In the genomic region with DNA sequence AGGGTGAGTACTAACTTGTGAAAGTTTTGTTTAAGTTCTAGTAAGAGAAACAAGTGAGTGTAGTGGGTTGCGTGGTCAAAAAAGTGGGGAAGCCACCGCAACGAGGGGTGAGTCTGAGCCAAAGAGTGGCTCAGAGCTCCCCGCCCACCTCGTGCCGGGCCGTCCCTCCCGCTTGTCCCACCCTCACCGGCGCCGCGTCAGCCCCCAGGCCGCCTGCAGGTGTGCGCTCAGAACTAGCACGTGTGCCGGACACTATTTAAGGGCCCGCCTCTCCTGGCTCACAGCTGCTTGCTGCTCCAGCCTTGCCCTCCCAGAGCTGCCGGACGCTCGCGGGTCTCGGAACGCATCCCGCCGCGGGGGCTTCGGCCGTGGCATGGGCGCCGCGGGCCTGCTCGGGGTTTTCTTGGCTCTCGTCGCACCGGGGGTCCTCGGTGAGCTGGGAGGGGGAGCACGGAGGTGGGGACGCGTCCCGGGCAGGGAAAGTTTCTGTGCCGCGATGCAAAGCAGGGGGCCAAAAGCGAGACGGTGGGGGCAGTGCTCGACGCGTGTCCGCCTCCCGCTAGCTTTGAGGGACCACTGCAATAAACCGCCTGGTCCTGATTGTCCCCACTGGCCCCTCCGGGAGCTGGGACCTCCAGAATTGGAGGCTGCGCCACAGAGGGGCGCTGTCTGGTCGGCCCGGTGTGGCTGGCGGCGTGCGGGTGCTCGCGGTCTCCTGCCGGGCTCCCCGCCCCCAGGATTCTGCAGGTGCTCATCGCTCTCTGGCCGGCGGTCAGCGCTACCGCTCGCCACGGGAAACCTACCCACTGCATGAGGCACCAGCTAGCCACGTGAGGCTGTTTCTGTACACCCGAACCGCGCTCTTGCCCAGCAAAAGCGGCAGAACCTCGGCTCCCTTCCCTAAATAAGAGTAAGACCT, we compare ENCODE assay signal across 8 cellular contexts. TPM values are rescaled to one million over a fixed set of nuclear protein-coding genes. Genes with fewer than 3 reads are reported as not detected.
A peak's percentile ranks its signal among the peaks of the same experiment; 100 is the strongest.
DNase-seq lines count a peak whose midpoint lies in the region; TF ChIP-seq lines count a peak whose summit lies in the region.

A gene (plus strand): TSS at position 283 of the 919 bp plus-strand sequence. CDS start 91 bp downstream, at position 374.

- H3K9ac ChIP-seq in GM23248 (no peak within 1 kb of the TSS), MM.1S (ENCODE audit: low read length) (peak within 1 kb of the TSS; percentile 54)

- in situ Hi-C loops in GM23248 (cut with MboI) = no loop called here

- H3K4me1 Mint-ChIP-seq in nephron = peaks cover 9% of the 10 kb centered on the region

- TF ChIP-seq CTCF in GM12872 (IDR thresholded peaks at IDR 0.05; ENCODE audit: insufficient read depth, low read depth, low read length) (peak; percentile 73), MM.1S (IDR thresholded peaks at IDR 0.05; ENCODE audit: low read length) (peak; percentile 84), esophagus muscularis mucosa (IDR thresholded peaks at IDR 0.05) (no peak), nephron (IDR thresholded peaks at IDR 0.05; ENCODE audit: unreplicated experiment in 3 of 3) (peak in 1 of 3 experiments; percentile 25), testis (IDR thresholded peaks at IDR 0.05) (peak in 1 of 3 experiments; percentile 9)

- no peaks in the 10 kb centered on the region for H3K4me1 ChIP-seq in GM23248 (ENCODE audit: insufficient read depth)
- peaks cover 19% of the 10 kb centered on the region for H3K4me1 ChIP-seq in MM.1S (ENCODE audit: low read length)
- H3K4me1 ChIP-seq in esophagus muscularis mucosa = peaks cover 11 to 17% (median 17%) of the 10 kb centered on the region in 4 donors
- no peaks in the 10 kb centered on the region for H3K4me1 ChIP-seq in testis

- no peak for TF ChIP-seq EP300 in esophagus muscularis mucosa (IDR thresholded peaks at IDR 0.05)

- TF ChIP-seq POLR2A in esophagus muscularis mucosa (IDR thresholded peaks at IDR 0.05; ENCODE audit: low read depth) = no peak
- no peak for TF ChIP-seq POLR2A in testis (IDR thresholded peaks at IDR 0.05)

- no peaks in the 10 kb centered on the region for H3K36me3 Mint-ChIP-seq in nephron (ENCODE audit: low read depth)

- H3K27me3 ChIP-seq in GM23248 (replicated peaks; ENCODE audit: insufficient read depth) (peaks cover 61% of the 10 kb centered on the region), MM.1S (replicated peaks; ENCODE audit: insufficient read depth, low read length) (0 out of 2 replicates have a peak, but pooled peaks cover 5% of the 10 kb centered on the region), esophagus muscularis mucosa (peaks cover 0 to 65% (median 28%) of the 10 kb centered on the region in 4 donors), testis (no peaks in the 10 kb centered on the region)

- H3K9me2 ChIP-seq in GM23248 (ENCODE audit: insufficient read depth) (no peaks in the 10 kb centered on the region), MM.1S (replicated peaks; ENCODE audit: insufficient read depth, low read length) (no peaks in the 10 kb centered on the region)

- H3K9me3 Mint-ChIP-seq in nephron = no peaks in the 10 kb centered on the region

- H3K9me3 ChIP-seq in GM23248 (ENCODE audit: low read depth) = no peaks in the 10 kb centered on the region
- H3K9me3 ChIP-seq in MM.1S (replicated peaks; ENCODE audit: insufficient read depth, low read length) = no peaks in the 10 kb centered on the region
- no peaks in the 10 kb centered on the region for H3K9me3 ChIP-seq in esophagus muscularis mucosa
- H3K9me3 ChIP-seq in testis = no peaks in the 10 kb centered on the region

- no peak within 1 kb of the TSS for H3K27ac Mint-ChIP-seq in nephron

- H3K4me3 ChIP-seq in GM23248 = 0 out of 2 replicates have a peak within 1 kb of the TSS, but pooled peaks have one; percentile 10
- H3K4me3 ChIP-seq in MM.1S (ENCODE audit: low read length) = peak within 1 kb of the TSS; percentile 78
- peak within 1 kb of the TSS; percentile 48 to 56 (median 50) for H3K4me3 ChIP-seq in esophagus muscularis mucosa
- H3K4me3 ChIP-seq in testis = peak within 1 kb of the TSS; percentile 44 to 50

- H3K79me2 ChIP-seq in GM23248 (ENCODE audit: insufficient read depth) = no peaks in the 10 kb centered on the region
- H3K79me2 ChIP-seq in MM.1S (ENCODE audit: low read length) = no peaks in the 10 kb centered on the region

- H3K27ac ChIP-seq in GM23248 = no peak within 1 kb of the TSS
- H3K27ac ChIP-seq in MM.1S (ENCODE audit: low read length) = peak within 1 kb of the TSS; percentile 49; the same call in 1 of the 2 replicates
- H3K27ac ChIP-seq in esophagus muscularis mucosa (replicated peaks in 1 of 4) = no peak within 1 kb of the TSS
- H3K27ac ChIP-seq in testis = no peak within 1 kb of the TSS

- no peak within 1 kb of the TSS for H2AFZ ChIP-seq in GM23248
- peak within 1 kb of the TSS; percentile 87 for H2AFZ ChIP-seq in MM.1S (ENCODE audit: low read length)

- WGBS in GM23248 (ENCODE audit: low coverage in 1 of 2, low lambda C conversion rate in 2 of 2, missing lambda C conversion rate in 2 of 2), 2 experiments = 5 to 10% methylated on average over 61 of the region's 75 CpGs
- WGBS in esophagus muscularis mucosa = 1% methylated on average over 39 of the region's 75 CpGs
- 2% methylated on average over 24 to 74 of the region's 75 CpGs for WGBS in testis, 2 donors

- H3F3A ChIP-seq in GM23248 (ENCODE audit: insufficient read depth) (no peaks in the 10 kb centered on the region), MM.1S (ENCODE audit: insufficient read depth, low read length) (peaks cover 21% of the 10 kb centered on the region)

- H3K36me3 ChIP-seq in GM23248 (ENCODE audit: low read depth) (no peaks in the 10 kb centered on the region), MM.1S (replicated peaks; ENCODE audit: insufficient read depth, low read length) (no peaks in the 10 kb centered on the region), esophagus muscularis mucosa (no peaks in the 10 kb centered on the region), testis (ENCODE audit: low read depth, missing control alignments) (no peaks in the 10 kb centered on the region)

- H3K27me3 Mint-ChIP-seq in nephron (ENCODE audit: low read depth) = peaks cover 13% of the 10 kb centered on the region

- H3K4me3 Mint-ChIP-seq in nephron = peak within 1 kb of the TSS; percentile 66 to 78 (median 74)

- DNase-seq in GM23248 (peak; percentile 22), MM.1S (peak; percentile 94), esophagus muscularis mucosa (ENCODE audit: extremely low spot score) (no peak), testis (peak; percentile 37), HCEC 1CT (no peak)
- DNase-seq in activated CD8-positive, alpha-beta memory T cell treated with anti-CD3 and anti-CD28 coated beads for 48 hours (ENCODE audit: low read depth in 2 of 3, low spot score in 2 of 3) = peak; percentile 14 to 42 (median 22)

- no peak within 1 kb of the TSS for H3K4me2 ChIP-seq in GM23248 (ENCODE audit: unreplicated experiment)
- H3K4me2 ChIP-seq in MM.1S (ENCODE audit: low read depth, low read length) = peak within 1 kb of the TSS; percentile 92

- intact Hi-C loops in esophagus muscularis mucosa (cut with DNase I) (no loop called here), testis (cut with DNase I; ENCODE audit: low total_unique reads) (no loop called here)

- H4K20me1 ChIP-seq in GM23248 (ENCODE audit: insufficient read depth) (no peaks in the 10 kb centered on the region), MM.1S (ENCODE audit: insufficient read depth, low read length) (no peaks in the 10 kb centered on the region)

RNA-seq across cellular contexts. Expression of the gene that starts here (rescaled TPM):
- not detected in 2 replicates for total RNA-seq in GM23248 (2014; rRNA removed; shearing (Covaris generic))
- polyA plus RNA-seq in GM23248 (2016; fragmentation: Nextera tagmentation; extraction: Ambion mirVana) (not detected in 2 replicates), testis (ENCODE audit: insufficient read depth, low read depth, low replicate concordance) (0.80 TPM)
- total RNA-seq in esophagus muscularis mucosa (under 1 TPM in 2 of 4 donors, not detected in 2; 0.06 to 0.33 TPM), testis (1 to 10 TPM; 1.3 to 1.5 TPM)

Comparison
In these comparisons a context has a peak if more than half of its experiments do, and no peak if none do; other contexts are left out.
1. Peak in DNase-seq and H3K4me3 ChIP-seq in GM23248; RNA of the gene not detected or under 1 TPM.
2. CTCF ChIP-seq: peak in GM12872 (single experiment) and MM.1S (single experiment); none in esophagus muscularis mucosa (0 of 3).
3. DNase-seq: peak in MM.1S (single experiment), activated CD8-positive, alpha-beta memory T cell treated with anti-CD3 and anti-CD28 coated beads for 48 hours (3 of 3) and testis (single experiment); none in esophagus muscularis mucosa (single experiment) and HCEC 1CT (single experiment).
4. H3K4me3 ChIP-seq: peak in every context shown above with its lines; median percentile 78 in MM.1S; 50 in esophagus muscularis mucosa; 47 in testis; 10 in GM23248.